27 cellular contexts compared by ENCODE assay signal in genomic region chr19:8150178-8150865, GRCh38. TPM values are rescaled to one million over a fixed set of nuclear protein-coding genes. Genes with fewer than 3 reads are reported as not detected.
A peak's percentile ranks its signal among the peaks of the same experiment; 100 is the strongest.
DNase-seq lines count a peak whose midpoint lies in the region; ATAC-seq and TF ChIP-seq lines count a peak whose summit lies in the region.
"Had no signal": no experiment of that assay in that cellular context is flagged by ENCODE, and none has a peak within 500 bp of the region (broad histone marks: within the 10 kb centered on the region; RNA-seq: fewer than 3 reads in every experiment).

No MANE protein-coding gene starts in this region.

- H4K20me1 ChIP-seq in H9 (ENCODE audit: control insufficient read depth, insufficient read depth, insufficient read length) = no peaks in the 10 kb centered on the region

- no peaks in the 10 kb centered on the region for H3K79me1 ChIP-seq in H9 (ENCODE audit: insufficient read depth, low read depth, low read length, poor library complexity, severe bottlenecking)
- peaks cover 9% of the 10 kb centered on the region for H3K79me1 ChIP-seq in neuronal stem cell (ENCODE audit: low read depth, low read length)

- H2AK5ac ChIP-seq in H9 (ENCODE audit: insufficient read length, low read length) (no peak overlapping the region), neuronal stem cell (ENCODE audit: low read depth, low read length) (no peak overlapping the region)

- no peak overlapping the region for H2AFZ ChIP-seq in H9 (ENCODE audit: low read length)
- H2AFZ ChIP-seq in neuronal stem cell (ENCODE audit: low read length) = peak overlapping the region; percentile 94

- no peaks in the 10 kb centered on the region for H3K79me2 ChIP-seq in H9 (ENCODE audit: insufficient read depth, low read length)

- H2BK5ac ChIP-seq in H9 (ENCODE audit: insufficient read length, low read length) (no peak overlapping the region), neuronal stem cell (ENCODE audit: low read length) (peak overlapping the region; percentile 90)

- H3K9me3 ChIP-seq in H9 (ENCODE audit: control insufficient read depth, low read depth, low read length) = no peaks in the 10 kb centered on the region
- no peaks in the 10 kb centered on the region for H3K9me3 ChIP-seq in iPS-20b (ENCODE audit: insufficient read depth, low read depth, low read length)
- peaks cover 0 to 3% of the 10 kb centered on the region in 2 donors for H3K9me3 ChIP-seq in neuronal stem cell (replicated peaks in 1 of 2; ENCODE audit: control insufficient read depth in 2 of 2, insufficient read depth in 1 of 2, low read depth in 1 of 2, low read length in 2 of 2)
- H3K9me3 ChIP-seq: body of pancreas, left lung, neutrophil had no signal

- TF ChIP-seq CTCF in H9 (conservative IDR thresholded peaks at IDR 0.05) = no peak
- no peak for TF ChIP-seq CTCF in WTC11 (IDR thresholded peaks at IDR 0.05)

- H3K27ac ChIP-seq in H9 (ENCODE audit: insufficient read length, low read depth, low read length) (no peak overlapping the region), iPS-20b (ENCODE audit: low read length) (no peak overlapping the region), neuronal stem cell (replicated peaks; ENCODE audit: low read length) (no peak overlapping the region)
- H3K27ac ChIP-seq: body of pancreas, coronary artery, left lung, neutrophil had no signal

- no peak for ATAC-seq in WTC11
- ATAC-seq: activated naive CD8-positive, alpha-beta T cell treated with anti-CD3 and anti-CD28 coated beads, Interleukin-2, amount 50 U/mL, for 24 hours; activated T-helper 17 cell treated with anti-CD3 and anti-CD28 coated beads, Interleukin-2, amount 50 U/mL, for 72 hours; body of pancreas had no signal

- H4K8ac ChIP-seq in H9 (replicated peaks; ENCODE audit: insufficient read length, low read depth, low read length) (no peak overlapping the region), neuronal stem cell (ENCODE audit: low read depth, low read length) (no peak overlapping the region)

- H2BK12ac ChIP-seq in H9 (ENCODE audit: insufficient read length, low read depth, low read length) = no peak overlapping the region
- no peak overlapping the region for H2BK12ac ChIP-seq in neuronal stem cell (ENCODE audit: low read length)

- peak overlapping the region; percentile 81; the same call in 1 of the 2 replicates for H3K4me3 ChIP-seq in iPS-20b (ENCODE audit: low read length)
- no peak overlapping the region for H3K4me3 ChIP-seq in neuronal stem cell (ENCODE audit: low read length in 2 of 2)
- H3K4me3 ChIP-seq: body of pancreas, left lung had no signal

- no peak overlapping the region for H3T11ph ChIP-seq in H9 (ENCODE audit: low read length)

- peaks cover 6% of the 10 kb centered on the region for H3K23me2 ChIP-seq in H9 (ENCODE audit: insufficient read length, low read depth, low read length, poor library complexity, severe bottlenecking)

- H4K91ac ChIP-seq in H9 (ENCODE audit: insufficient read length, low read depth, low read length) (no peak overlapping the region), neuronal stem cell (ENCODE audit: low read depth, low read length, poor library complexity) (no peak overlapping the region)

- POLR2A ChIA-PET in WTC11 (lab: Charles Lee) = no interaction called here

- H3K9me3 Mint-ChIP-seq in H9 (no peaks in the 10 kb centered on the region), WTC11 (no peaks in the 10 kb centered on the region)
- H3K9me3 Mint-ChIP-seq: activated naive CD8-positive, alpha-beta T cell treated with anti-CD3 and anti-CD28 coated beads, Interleukin-2, amount 50 U/mL, for 24 hours; activated T-helper 17 cell treated with anti-CD3 and anti-CD28 coated beads, Interleukin-2, amount 50 U/mL, for 72 hours; CD4-positive, alpha-beta T cell had no signal

- H3K14ac ChIP-seq in H9 (ENCODE audit: insufficient read depth, low read length) (no peak overlapping the region), neuronal stem cell (ENCODE audit: low read length) (no peak overlapping the region)

- no peaks in the 10 kb centered on the region for H3K4me1 ChIP-seq in H9 (ENCODE audit: insufficient read depth, low read length)
- peaks cover 7% of the 10 kb centered on the region; the same call in 1 of the 2 replicates for H3K4me1 ChIP-seq in iPS-20b (ENCODE audit: insufficient read depth, low read length)
- H3K4me1 ChIP-seq in neuronal stem cell (ENCODE audit: control insufficient read depth in 2 of 2, insufficient read depth in 1 of 2, low read depth in 1 of 2, low read length in 2 of 2) = peaks cover 13 to 17% of the 10 kb centered on the region in 2 donors

- H3K27ac Mint-ChIP-seq in H9 (peak overlapping the region in 2 of 3 experiments; percentile 49 to 89; a peak in 2 of 7 replicates), WTC11 (no peak overlapping the region)
- H3K27ac Mint-ChIP-seq: activated naive CD8-positive, alpha-beta T cell treated with anti-CD3 and anti-CD28 coated beads, Interleukin-2, amount 50 U/mL, for 24 hours; activated T-helper 17 cell treated with anti-CD3 and anti-CD28 coated beads, Interleukin-2, amount 50 U/mL, for 72 hours; CD4-positive, alpha-beta T cell had no signal

- H2BK120ac ChIP-seq in H9 (ENCODE audit: low read depth, low read length, poor library complexity, severe bottlenecking) = no peak overlapping the region
- H2BK120ac ChIP-seq in neuronal stem cell (ENCODE audit: low read depth, low read length) = no peak overlapping the region

- H3K36me3 Mint-ChIP-seq in H9 (ENCODE audit: insufficient read depth in 1 of 3, low read depth in 3 of 3) = peaks cover 0 to 9% (median 7%) of the 10 kb centered on the region in 3 experiments; a peak in 3 of 7 replicates
- no peaks in the 10 kb centered on the region for H3K36me3 Mint-ChIP-seq in WTC11

- H2BK20ac ChIP-seq in H9 (ENCODE audit: low read depth, low read length, poor library complexity, severe bottlenecking) = no peak overlapping the region

- H3K4me2 ChIP-seq in H9 (ENCODE audit: insufficient read depth, insufficient read length, low read length) (peak overlapping the region; percentile 64), neuronal stem cell (ENCODE audit: insufficient read depth, low read length, poor library complexity, severe bottlenecking) (no peak overlapping the region)

- peaks cover 3% of the 10 kb centered on the region for H3K27me3 Mint-ChIP-seq in H9 (ENCODE audit: low read depth)
- H3K27me3 Mint-ChIP-seq in WTC11 (ENCODE audit: low read depth) = no peaks in the 10 kb centered on the region; the same call in 1 of the 2 replicates

- CTCF ChIA-PET in WTC11 (lab: Charles Lee) = interaction anchor here (1.0 to 1.7 kb wide), 2 partner anchors 8 to 206 kb away, joined by 3 to 7 read pairs; no protein-coding TSS in a partner anchor

- H3K56ac ChIP-seq in H9 (ENCODE audit: insufficient read length, low read depth, low read length) = no peak overlapping the region

- H3K23ac ChIP-seq in H9 (ENCODE audit: insufficient read length, low read depth, low read length) (no peak overlapping the region), neuronal stem cell (ENCODE audit: low read depth, low read length, poor library complexity) (no peak overlapping the region)

- H2BK15ac ChIP-seq in H9 (ENCODE audit: low read depth, low read length) = no peak overlapping the region
- peak overlapping the region; percentile 71 for H2BK15ac ChIP-seq in neuronal stem cell (ENCODE audit: low read length)

- H4K5ac ChIP-seq in H9 (ENCODE audit: insufficient read length, low read depth, low read length) = no peak overlapping the region

- H3K36me3 ChIP-seq in iPS-20b (ENCODE audit: insufficient read depth, low read depth, low read length) (no peaks in the 10 kb centered on the region), neuronal stem cell (replicated peaks in 1 of 2; ENCODE audit: control insufficient read depth in 2 of 2, insufficient read depth in 2 of 2, low read length in 2 of 2) (no peaks in the 10 kb centered on the region)
- H3K36me3 ChIP-seq: left lung, neutrophil had no signal

- DNase-seq in H9 (no peak), WTC11 (ENCODE audit: low spot score) (no peak), neuronal stem cell (ENCODE audit: low spot score) (no peak), NCI-H524 treated with DMSO at 0.1 percent for 48 hours (lab: John Stamatoyannopoulos, UW) (no peak), cerebellum (ENCODE audit: low spot score) (no peak), AG08395 (ENCODE audit: low spot score) (no peak), HuH-7 (ENCODE audit: low spot score) (no peak)
- DNase-seq: activated naive CD8-positive, alpha-beta T cell treated with anti-CD3 and anti-CD28 coated beads, Interleukin-2, amount 50 U/mL, for 24 hours; body of pancreas; CD4-positive, alpha-beta T cell; DMS153; GF-D8; left lung; NCI-H1417 treated with DMSO at 0.1 percent for 48 hours; NCI-H524; stimulated activated CD4-positive, alpha-beta T cell treated with anti-CD3 and anti-CD28 coated beads, Interleukin-1b, Interleukin-23, amount 100 ng/mL, for 48 hours; substantia nigra had no signal

- H3K4me1 Mint-ChIP-seq in H9 (peaks cover 41 to 46% of the 10 kb centered on the region in 2 experiments), WTC11 (peaks cover 45% of the 10 kb centered on the region)
- H3K4me1 Mint-ChIP-seq: activated T-helper 17 cell treated with anti-CD3 and anti-CD28 coated beads, Interleukin-2, amount 50 U/mL, for 72 hours had no signal

- H3K18ac ChIP-seq in H9 (ENCODE audit: insufficient read length, low read depth, low read length) (no peak overlapping the region), neuronal stem cell (ENCODE audit: low read length) (no peak overlapping the region)

- no CpG with 5 or more reads among the region's 6 CpGs for WGBS in H9 (ENCODE audit: extremely low coverage, insufficient read length, low lambda C conversion rate)
- WGBS in neuronal stem cell (ENCODE audit: extremely low coverage in 2 of 2, insufficient read length in 2 of 2, insufficient replicate concordance in 1 of 2), 2 donors = no CpG with 5 or more reads among the region's 6 CpGs

- H3K27me3 ChIP-seq in H9 (ENCODE audit: insufficient read depth, low read length) (no peaks in the 10 kb centered on the region), iPS-20b (ENCODE audit: insufficient read depth, low read length) (no peaks in the 10 kb centered on the region), neuronal stem cell (ENCODE audit: control insufficient read depth in 3 of 3, insufficient read depth in 3 of 3, low read depth in 1 of 3, low read length in 3 of 3) (peaks cover 0 to 16% (median 0%) of the 10 kb centered on the region in 3 experiments)

- H3K9ac ChIP-seq in H9 (ENCODE audit: extremely low read depth, insufficient read length, low read length) (no peak overlapping the region), iPS-20b (ENCODE audit: low read depth, low read length) (peak overlapping the region; percentile 62; the same call in 1 of the 2 replicates), neuronal stem cell (ENCODE audit: low read depth, low read length, poor library complexity) (no peak overlapping the region)

- H3K4ac ChIP-seq in H9 (ENCODE audit: low read depth, low read length) (no peak overlapping the region), neuronal stem cell (ENCODE audit: low read length) (no peak overlapping the region)

- H3K4me3 Mint-ChIP-seq in H9 (peak overlapping the region; percentile 75 to 83), WTC11 (peak overlapping the region; percentile 75)
- H3K4me3 Mint-ChIP-seq: activated naive CD8-positive, alpha-beta T cell treated with anti-CD3 and anti-CD28 coated beads, Interleukin-2, amount 50 U/mL, for 24 hours; activated T-helper 17 cell treated with anti-CD3 and anti-CD28 coated beads, Interleukin-2, amount 50 U/mL, for 72 hours; CD4-positive, alpha-beta T cell had no signal

RNA-seq across cellular contexts. Expression of gene FBN3, which starts 0.9 kb away (rescaled TPM):
- total RNA-seq in H9 (2021) (24.9 and 31.0 TPM in 2 replicates), WTC11 (2021) (54.8 to 67.3 TPM (median 62.2 TPM) in 3 replicates), cerebellum (22.3 TPM)
- polyA plus RNA-seq in neuronal stem cell (2013, experiment 1 of 2) = 10.0 TPM
- polyA plus RNA-seq in neuronal stem cell (2013, experiment 2 of 2) = 11.3 TPM
- total RNA-seq: CD4-positive, alpha-beta T cell; MCF 10A; pulmonary artery endothelial cell; RPMI7951; SK-MEL-5; T-helper 2 cell treated with Interferon-gamma antibody and Interleukin-4, amounts not matched to agents 100 ng/mL and 5 ng/mL, for 36 hours had no signal
- polyA plus RNA-seq: fibroblast of lung had no signal

RNA-seq across cellular contexts. Expression of gene CERS4, which starts 58.8 kb away (rescaled TPM):
- total RNA-seq in H9 (2021) (62.6 and 66.5 TPM in 2 replicates), WTC11 (2021) (116 to 153 TPM (median 150 TPM) in 3 replicates), cerebellum (35.4 TPM)
- polyA plus RNA-seq in neuronal stem cell (2013, experiment 1 of 2) = 65.3 TPM
- polyA plus RNA-seq in neuronal stem cell (2013, experiment 2 of 2) = 62.5 TPM
